13 cellular contexts compared by ENCODE assay signal in the genomic region with DNA sequence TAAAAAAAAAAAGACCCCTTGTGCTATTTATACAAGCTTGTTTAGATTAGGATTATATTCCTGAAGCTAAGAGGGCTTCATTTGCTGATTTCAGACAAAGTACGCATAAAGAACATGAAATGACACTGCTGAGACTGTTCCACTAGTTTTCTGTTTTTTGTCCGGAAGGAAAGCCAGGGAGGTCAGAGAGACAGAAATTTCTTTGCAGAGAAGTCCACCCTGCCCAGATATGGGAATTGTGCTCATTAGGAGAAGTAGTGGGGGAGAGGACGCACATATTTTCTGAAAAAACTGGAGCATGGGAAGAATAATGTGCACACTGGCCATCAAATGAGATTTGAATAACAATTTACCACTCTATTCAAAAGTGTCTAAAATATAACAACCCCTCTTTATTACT.
DNase-seq lines count a peak whose midpoint lies in the region; ATAC-seq and TF ChIP-seq lines count a peak whose summit lies in the region.
"Had no signal": no experiment of that assay in that cellular context is flagged by ENCODE, and none has a peak within 500 bp of the region (broad histone marks: within the 10 kb centered on the region; RNA-seq: fewer than 3 reads in every experiment).

No MANE protein-coding gene starts in this region.

- H3K9ac ChIP-seq in endodermal cell (ENCODE audit: extremely low read depth, low read length, poor library complexity, severe bottlenecking): no peak overlapping the region

- H3K36me3 ChIP-seq in left ventricle myocardium inferior (no peaks in the 10 kb centered on the region), heart left ventricle (no peaks in the 10 kb centered on the region), endodermal cell (ENCODE audit: control insufficient read depth, insufficient read depth, low read length) (no peaks in the 10 kb centered on the region)
- H3K36me3 ChIP-seq in CD4-positive, alpha-beta memory T cell (ENCODE audit: insufficient read depth, low read length): no peaks in the 10 kb centered on the region

- intact Hi-C loops in left ventricle myocardium inferior (cut with micrococcal nuclease) (no loop called here), heart left ventricle (cut with DNase I) (no loop called here)
- intact Hi-C loops in CD4-positive, alpha-beta T cell (cut with DNase I, micrococcal nuclease): no loop called here
- intact Hi-C loops in CD4-positive, alpha-beta memory T cell (cut with micrococcal nuclease): loop anchor here (5.0 to 10.0 kb wide), 2 partner anchors 45 to 113 kb away; no protein-coding TSS in a partner anchor

- H3K9me3 Mint-ChIP-seq in CD4-positive, alpha-beta T cell: no peaks in the 10 kb centered on the region
- peaks cover 0 to 1% (median 0%) of the 10 kb centered on the region in 8 donors for H3K9me3 Mint-ChIP-seq in CD4-positive, alpha-beta memory T cell
- H3K9me3 Mint-ChIP-seq in activated T-helper 17 cell treated with anti-CD3 and anti-CD28 coated beads, Interleukin-2, amount 50 U/mL, for 72 hours: no peaks in the 10 kb centered on the region
- no peaks in the 10 kb centered on the region for H3K9me3 Mint-ChIP-seq in endodermal cell
- H3K9me3 Mint-ChIP-seq: CD8-positive, alpha-beta T cell; H9 had no signal

- H3K4me3 ChIP-seq in left ventricle myocardium inferior (no peak overlapping the region), heart left ventricle (no peak overlapping the region), endodermal cell (ENCODE audit: low read length) (no peak overlapping the region)
- H3K4me3 ChIP-seq in CD4-positive, alpha-beta memory T cell (ENCODE audit: low read length in 2 of 2): no peak overlapping the region

- H3K9me3 ChIP-seq in left ventricle myocardium inferior (replicated peaks): no peaks in the 10 kb centered on the region
- H3K9me3 ChIP-seq in heart left ventricle: no peaks in the 10 kb centered on the region
- H3K9me3 ChIP-seq in CD4-positive, alpha-beta T cell (ENCODE audit: control insufficient read depth, low read length): no peaks in the 10 kb centered on the region
- no peaks in the 10 kb centered on the region for H3K9me3 ChIP-seq in CD4-positive, alpha-beta memory T cell (ENCODE audit: control insufficient read depth in 1 of 2, low read length in 2 of 2)
- no peaks in the 10 kb centered on the region for H3K9me3 ChIP-seq in endodermal cell (ENCODE audit: control insufficient read depth, low read length)

- no peak for TF ChIP-seq CTCF in left ventricle myocardium inferior (IDR thresholded peaks at IDR 0.05; ENCODE audit: borderline replicate concordance)
- no peak for TF ChIP-seq CTCF in heart left ventricle (IDR thresholded peaks at IDR 0.05)
- TF ChIP-seq CTCF in CD4-positive, alpha-beta T cell (IDR thresholded peaks at IDR 0.05): no peak
- TF ChIP-seq CTCF in endodermal cell (conservative IDR thresholded peaks at IDR 0.05): no peak

- no peak overlapping the region for H3K4me3 Mint-ChIP-seq in CD4-positive, alpha-beta T cell
- H3K4me3 Mint-ChIP-seq in CD4-positive, alpha-beta memory T cell: peak overlapping the region in 6 of 8 donors; percentile 17 to 70 (median 31)
- peak overlapping the region; percentile 71 for H3K4me3 Mint-ChIP-seq in activated T-helper 17 cell treated with anti-CD3 and anti-CD28 coated beads, Interleukin-2, amount 50 U/mL, for 72 hours
- H3K4me3 Mint-ChIP-seq in endodermal cell: no peak overlapping the region
- H3K4me3 Mint-ChIP-seq: CD8-positive, alpha-beta T cell; H9 had no signal

- H3K27me3 ChIP-seq in left ventricle myocardium inferior (ENCODE audit: low read depth) (no peaks in the 10 kb centered on the region), heart left ventricle (no peaks in the 10 kb centered on the region), endodermal cell (ENCODE audit: control insufficient read depth, insufficient read depth, low read length, poor library complexity, severe bottlenecking) (peaks cover under 1% of the 10 kb centered on the region)
- H3K27me3 ChIP-seq in CD4-positive, alpha-beta T cell (ENCODE audit: control insufficient read depth, insufficient read depth, low read length): no peaks in the 10 kb centered on the region
- no peaks in the 10 kb centered on the region for H3K27me3 ChIP-seq in CD4-positive, alpha-beta memory T cell (ENCODE audit: insufficient read depth, low read length)

- H3K27ac Mint-ChIP-seq in CD4-positive, alpha-beta T cell: peak overlapping the region; percentile 59
- peak overlapping the region; percentile 2 to 92 (median 87) for H3K27ac Mint-ChIP-seq in CD4-positive, alpha-beta memory T cell
- peak overlapping the region; percentile 51 for H3K27ac Mint-ChIP-seq in activated T-helper 17 cell treated with anti-CD3 and anti-CD28 coated beads, Interleukin-2, amount 50 U/mL, for 72 hours
- no peak overlapping the region for H3K27ac Mint-ChIP-seq in endodermal cell
- H3K27ac Mint-ChIP-seq: CD8-positive, alpha-beta T cell; H9 had no signal

- H3K4me1 Mint-ChIP-seq in CD4-positive, alpha-beta T cell (ENCODE audit: low read depth): peaks cover 77% of the 10 kb centered on the region
- H3K4me1 Mint-ChIP-seq in CD4-positive, alpha-beta memory T cell: peaks cover 67 to 92% (median 80%) of the 10 kb centered on the region in 4 donors
- H3K4me1 Mint-ChIP-seq in activated T-helper 17 cell treated with anti-CD3 and anti-CD28 coated beads, Interleukin-2, amount 50 U/mL, for 72 hours: peaks cover 63% of the 10 kb centered on the region
- peaks cover 18% of the 10 kb centered on the region for H3K4me1 Mint-ChIP-seq in endodermal cell

- peaks cover 9% of the 10 kb centered on the region for H3K4me1 ChIP-seq in left ventricle myocardium inferior
- peaks cover 0 to 17% (median 0%) of the 10 kb centered on the region in 12 donors for H3K4me1 ChIP-seq in heart left ventricle
- peaks cover 88% of the 10 kb centered on the region for H3K4me1 ChIP-seq in CD4-positive, alpha-beta memory T cell (ENCODE audit: insufficient read depth, low read length)
- H3K4me1 ChIP-seq in endodermal cell (ENCODE audit: control insufficient read depth, insufficient read depth, low read length): peaks cover 10% of the 10 kb centered on the region

- CTCF ChIA-PET in CD4-positive, alpha-beta T cell (lab: Charles Lee): no interaction called here
- CTCF ChIA-PET in CD4-positive, alpha-beta memory T cell (lab: Charles Lee; ENCODE audit: partially characterized antibody): interaction anchor here (1.2 to 1.6 kb wide), 2 partner anchors 19 to 50 kb away, joined by 3 to 4 read pairs; no protein-coding TSS in a partner anchor

- peak overlapping the region; percentile 21 for H3K27ac ChIP-seq in left ventricle myocardium inferior (replicated peaks)
- H3K27ac ChIP-seq in heart left ventricle: no peak overlapping the region
- H3K27ac ChIP-seq in CD4-positive, alpha-beta T cell (ENCODE audit: low read depth, low read length): no peak overlapping the region
- H3K27ac ChIP-seq in CD4-positive, alpha-beta memory T cell (ENCODE audit: low read depth, low read length): no peak overlapping the region
- no peak overlapping the region for H3K27ac ChIP-seq in endodermal cell (ENCODE audit: low read depth, low read length)
- H3K27ac ChIP-seq: C4-2B had no signal

- 52 to 64% (median 61%) methylated on average over 3 of the region's 3 CpGs for WGBS in heart left ventricle, 4 donors
- 92 to 96% methylated on average over 2 to 3 of the region's 3 CpGs for WGBS in endodermal cell (ENCODE audit: insufficient coverage in 1 of 2, insufficient read length in 1 of 2), 2 experiments

- no peaks in the 10 kb centered on the region for H3K36me3 Mint-ChIP-seq in CD4-positive, alpha-beta T cell (ENCODE audit: low read depth)
- no peaks in the 10 kb centered on the region for H3K36me3 Mint-ChIP-seq in CD4-positive, alpha-beta memory T cell
- H3K36me3 Mint-ChIP-seq in activated T-helper 17 cell treated with anti-CD3 and anti-CD28 coated beads, Interleukin-2, amount 50 U/mL, for 72 hours (ENCODE audit: low read depth): peaks cover 20% of the 10 kb centered on the region
- H3K36me3 Mint-ChIP-seq in endodermal cell (ENCODE audit: low read depth): no peaks in the 10 kb centered on the region
- H3K36me3 Mint-ChIP-seq: CD8-positive, alpha-beta T cell had no signal

- DNase-seq in left ventricle myocardium inferior: no peak
- no peak for DNase-seq in heart left ventricle
- no peak for DNase-seq in CD4-positive, alpha-beta T cell
- no peak for DNase-seq in CD4-positive, alpha-beta memory T cell
- no peak for DNase-seq in endodermal cell
- no peak for DNase-seq in stimulated activated CD4-positive, alpha-beta T cell treated with anti-CD3 and anti-CD28 coated beads, Interleukin-1b, Interleukin-23, amount 100 ng/mL, for 48 hours
- no peak for DNase-seq in activated CD4-positive, alpha-beta T cell treated with anti-CD3 and anti-CD28 coated beads, Interleukin-2, amount 50 U/mL, for 1 hour
- DNase-seq: ACHN; Calu3; CD8-positive, alpha-beta T cell; H9 had no signal

- POLR2A ChIA-PET in CD4-positive, alpha-beta T cell (lab: Charles Lee): interaction anchor here (0.6 kb wide), 1 partner anchor 155 kb away, joined by 3 read pairs; no protein-coding TSS in a partner anchor
- POLR2A ChIA-PET in CD4-positive, alpha-beta memory T cell (lab: Charles Lee; ENCODE audit: partially characterized antibody): interaction anchor here (0.9 to 1.6 kb wide), 6 partner anchors 10 to 145 kb away, joined by 3 to 5 read pairs (median 4); no protein-coding TSS in a partner anchor

- no peak for ATAC-seq in heart left ventricle
- ATAC-seq in CD4-positive, alpha-beta T cell (ENCODE audit: poor library complexity): no peak
- no peak for ATAC-seq in activated T-helper 17 cell treated with anti-CD3 and anti-CD28 coated beads, Interleukin-2, amount 50 U/mL, for 72 hours (replicated peaks)
- ATAC-seq: CD8-positive, alpha-beta T cell had no signal

- no peaks in the 10 kb centered on the region for H3K27me3 Mint-ChIP-seq in CD4-positive, alpha-beta T cell
- no peaks in the 10 kb centered on the region for H3K27me3 Mint-ChIP-seq in CD4-positive, alpha-beta memory T cell
- H3K27me3 Mint-ChIP-seq in activated T-helper 17 cell treated with anti-CD3 and anti-CD28 coated beads, Interleukin-2, amount 50 U/mL, for 72 hours: no peaks in the 10 kb centered on the region
- H3K27me3 Mint-ChIP-seq in endodermal cell (ENCODE audit: insufficient read depth): peaks cover 2% of the 10 kb centered on the region

- no peak for TF ChIP-seq POLR2A in heart left ventricle (IDR thresholded peaks at IDR 0.05)

Comparison
In these comparisons a context has a peak if more than half of its experiments do, and no peak if none do; other contexts are left out.
1. H3K4me3 Mint-ChIP-seq: peak in CD4-positive, alpha-beta memory T cell (6 of 8) and activated T-helper 17 cell treated with anti-CD3 and anti-CD28 coated beads, Interleukin-2, amount 50 U/mL, for 72 hours (single experiment); none in CD4-positive, alpha-beta T cell (single experiment) and endodermal cell (single experiment).